ENCODE assay signal across 22 cellular contexts in genomic region chr1:162772571-162773154, GRCh38. TPM values are rescaled to one million over a fixed set of nuclear protein-coding genes. Genes with fewer than 3 reads are reported as not detected.
DNase-seq lines count a peak whose midpoint lies in the region; ATAC-seq and TF ChIP-seq lines count a peak whose summit lies in the region.
"Had no signal": no experiment of that assay in that cellular context is flagged by ENCODE, and none has a peak within 500 bp of the region (broad histone marks: within the 10 kb centered on the region; RNA-seq: fewer than 3 reads in every experiment).

No MANE protein-coding gene starts in this region.

- no peak overlapping the region for H2BK5ac ChIP-seq in mesenchymal stem cell (ENCODE audit: low read depth, low read length, poor library complexity, severe bottlenecking)

- H3K27me3 Mint-ChIP-seq in activated T-helper 2 cell treated with anti-CD3 and anti-CD28 coated beads, Interferon-gamma antibody, Interleukin-2, Interleukin-4, amounts not matched to agents 10 μg/mL and 5 μg/mL and 100 μg/mL, durations not matched to agents 14 hours and 24 hours and 36 hours (ENCODE audit: low read depth): peaks cover 31% of the 10 kb centered on the region
- peaks cover 4% of the 10 kb centered on the region in 2 donors for H3K27me3 Mint-ChIP-seq in CD4-positive, alpha-beta memory T cell

- no peak overlapping the region for H3K27ac Mint-ChIP-seq in activated T-helper 2 cell treated with anti-CD3 and anti-CD28 coated beads, Interferon-gamma antibody, Interleukin-2, Interleukin-4, amounts not matched to agents 10 μg/mL and 5 μg/mL and 100 μg/mL, durations not matched to agents 14 hours and 24 hours and 36 hours
- H3K27ac Mint-ChIP-seq in CD4-positive, alpha-beta memory T cell: no peak overlapping the region
- H3K27ac Mint-ChIP-seq: activated naive CD4-positive, alpha-beta T cell treated with anti-CD3 and anti-CD28 coated beads, Interleukin-2, amount 50 U/mL, for 24 hours; activated T-cell treated with anti-CD3 and anti-CD28 coated beads, Interleukin-2, amount 50 U/mL, for 72 hours; brain; stimulated activated naive CD8-positive, alpha-beta T cell treated with anti-CD3 and anti-CD28 coated beads, Interleukin-15, amount 100 ng/mL, for 72 hours had no signal

- H3K4me3 Mint-ChIP-seq in activated T-helper 2 cell treated with anti-CD3 and anti-CD28 coated beads, Interferon-gamma antibody, Interleukin-2, Interleukin-4, amounts not matched to agents 10 μg/mL and 5 μg/mL and 100 μg/mL, durations not matched to agents 14 hours and 24 hours and 36 hours (ENCODE audit: low read depth): no peak overlapping the region
- H3K4me3 Mint-ChIP-seq in CD4-positive, alpha-beta memory T cell: no peak overlapping the region
- H3K4me3 Mint-ChIP-seq: activated naive CD4-positive, alpha-beta T cell treated with anti-CD3 and anti-CD28 coated beads, Interleukin-2, amount 50 U/mL, for 24 hours; activated T-cell treated with anti-CD3 and anti-CD28 coated beads, Interleukin-2, amount 50 U/mL, for 72 hours; brain; stimulated activated naive CD8-positive, alpha-beta T cell treated with anti-CD3 and anti-CD28 coated beads, Interleukin-15, amount 100 ng/mL, for 72 hours had no signal

- no peak overlapping the region for H3K27ac ChIP-seq in mesenchymal stem cell (ENCODE audit: low read length, poor library complexity, severe bottlenecking)
- no peak overlapping the region for H3K27ac ChIP-seq in CD4-positive, alpha-beta memory T cell (ENCODE audit: low read depth, low read length)
- H3K27ac ChIP-seq: A549, HL-60, lower lobe of right lung, upper lobe of left lung had no signal

- H2AK5ac ChIP-seq in mesenchymal stem cell (ENCODE audit: low read length, severe bottlenecking): no peak overlapping the region

- no peaks in the 10 kb centered on the region for H3K79me1 ChIP-seq in mesenchymal stem cell (replicated peaks; ENCODE audit: low read length, poor library complexity, severe bottlenecking)

- POLR2A ChIA-PET in CD4-positive, alpha-beta memory T cell (lab: Charles Lee; ENCODE audit: partially characterized antibody): no interaction called here

- H2BK15ac ChIP-seq in mesenchymal stem cell (ENCODE audit: low read depth, poor library complexity, severe bottlenecking): no peak overlapping the region

- DNase-seq in AG09309 (ENCODE audit: low read depth) (peak; percentile 17), RKO (ENCODE audit: low spot score) (peak; percentile 7), fibroblast of pulmonary artery (ENCODE audit: low read depth) (peak; percentile 43), mesenchymal stem cell (no peak), NCI-H2171 (lab: John Stamatoyannopoulos, UW) (no peak)
- DNase-seq in activated T-helper 2 cell treated with anti-CD3 and anti-CD28 coated beads, Interferon-gamma antibody, Interleukin-2, Interleukin-4, amounts not matched to agents 10 μg/mL and 5 μg/mL and 100 μg/mL, durations not matched to agents 14 hours and 24 hours and 36 hours (ENCODE audit: low spot score): no peak
- no peak for DNase-seq in CD4-positive, alpha-beta memory T cell
- DNase-seq: activated CD4-positive, CD25-positive, alpha-beta regulatory T cell treated with anti-CD3 and anti-CD28 coated beads, Interleukin-2, amount 50 U/mL, for 72 hours; activated T-cell treated with anti-CD3 and anti-CD28 coated beads, Interleukin-2, amount 50 U/mL, for 72 hours; dermis blood vessel endothelial cell; heart right ventricle; lower lobe of right lung; NCI-H1694 treated with DMSO at 0.1 percent for 48 hours; NCI-H2227 treated with DMSO at 0.1 percent for 48 hours; stimulated activated naive CD8-positive, alpha-beta T cell treated with anti-CD3 and anti-CD28 coated beads, Interleukin-15, amount 100 ng/mL, for 72 hours; upper lobe of left lung had no signal

- no peak overlapping the region for H3K4ac ChIP-seq in mesenchymal stem cell (ENCODE audit: low read depth in 1 of 2, low read length in 2 of 2)

- TF ChIP-seq CTCF in AG09309 (IDR thresholded peaks at IDR 0.05; ENCODE audit: control insufficient read depth, insufficient read depth, low read depth, low read length, missing control alignments) (peak; percentile 14), fibroblast of pulmonary artery (IDR thresholded peaks at IDR 0.05; ENCODE audit: low read length, missing control alignments) (peak; percentile 5)

- ATAC-seq in GM21381 (IDR thresholded peaks at IDR 0.05; ENCODE audit: unreplicated experiment): no peak
- ATAC-seq: A549; activated T-cell treated with anti-CD3 and anti-CD28 coated beads, Interleukin-2, amount 50 U/mL, for 72 hours; lower lobe of right lung; SK-N-SH treated with all-trans-retinoic acid at 6 μM for 48 hours; stimulated activated naive CD8-positive, alpha-beta T cell treated with anti-CD3 and anti-CD28 coated beads, Interleukin-15, amount 100 ng/mL, for 72 hours had no signal

- no peak overlapping the region for H4K91ac ChIP-seq in mesenchymal stem cell (ENCODE audit: low read length)

- no peak overlapping the region for H3K23ac ChIP-seq in mesenchymal stem cell (ENCODE audit: low read length in 2 of 2)

- CTCF ChIA-PET in CD4-positive, alpha-beta memory T cell (lab: Charles Lee; ENCODE audit: partially characterized antibody): interaction anchor here (0.8 kb wide), 1 partner anchor 716 kb away, joined by 3 read pairs; no protein-coding TSS in a partner anchor

- no peak overlapping the region for H2AFZ ChIP-seq in mesenchymal stem cell (ENCODE audit: low read depth, low read length)

- H3K4me3 ChIP-seq in AG09309 (ENCODE audit: control insufficient read depth, low read depth, low read length) (no peak overlapping the region), fibroblast of pulmonary artery (replicated peaks; ENCODE audit: low read depth, low read length) (no peak overlapping the region), mesenchymal stem cell (ENCODE audit: insufficient read depth in 1 of 2, low read depth in 1 of 2, low read length in 2 of 2) (no peak overlapping the region)
- no peak overlapping the region for H3K4me3 ChIP-seq in CD4-positive, alpha-beta memory T cell (ENCODE audit: low read length in 2 of 2)
- H3K4me3 ChIP-seq: A549, heart right ventricle, lower lobe of right lung, upper lobe of left lung had no signal

- no peak overlapping the region for H2BK120ac ChIP-seq in mesenchymal stem cell (ENCODE audit: low read depth, low read length)

- H3K4me1 Mint-ChIP-seq in activated T-helper 2 cell treated with anti-CD3 and anti-CD28 coated beads, Interferon-gamma antibody, Interleukin-2, Interleukin-4, amounts not matched to agents 10 μg/mL and 5 μg/mL and 100 μg/mL, durations not matched to agents 14 hours and 24 hours and 36 hours (ENCODE audit: low read depth): no peaks in the 10 kb centered on the region
- no peaks in the 10 kb centered on the region for H3K4me1 Mint-ChIP-seq in CD4-positive, alpha-beta memory T cell
- H3K4me1 Mint-ChIP-seq: activated naive CD4-positive, alpha-beta T cell treated with anti-CD3 and anti-CD28 coated beads, Interleukin-2, amount 50 U/mL, for 24 hours; brain; stimulated activated naive CD8-positive, alpha-beta T cell treated with anti-CD3 and anti-CD28 coated beads, Interleukin-15, amount 100 ng/mL, for 72 hours had no signal

- no peaks in the 10 kb centered on the region for H3K9me3 Mint-ChIP-seq in activated T-helper 2 cell treated with anti-CD3 and anti-CD28 coated beads, Interferon-gamma antibody, Interleukin-2, Interleukin-4, amounts not matched to agents 10 μg/mL and 5 μg/mL and 100 μg/mL, durations not matched to agents 14 hours and 24 hours and 36 hours
- H3K9me3 Mint-ChIP-seq in CD4-positive, alpha-beta memory T cell: no peaks in the 10 kb centered on the region
- H3K9me3 Mint-ChIP-seq: activated naive CD4-positive, alpha-beta T cell treated with anti-CD3 and anti-CD28 coated beads, Interleukin-2, amount 50 U/mL, for 24 hours; activated T-cell treated with anti-CD3 and anti-CD28 coated beads, Interleukin-2, amount 50 U/mL, for 72 hours; brain; stimulated activated naive CD8-positive, alpha-beta T cell treated with anti-CD3 and anti-CD28 coated beads, Interleukin-15, amount 100 ng/mL, for 72 hours had no signal

- no peaks in the 10 kb centered on the region for H3K36me3 Mint-ChIP-seq in activated T-helper 2 cell treated with anti-CD3 and anti-CD28 coated beads, Interferon-gamma antibody, Interleukin-2, Interleukin-4, amounts not matched to agents 10 μg/mL and 5 μg/mL and 100 μg/mL, durations not matched to agents 14 hours and 24 hours and 36 hours (ENCODE audit: low read depth)
- no peaks in the 10 kb centered on the region for H3K36me3 Mint-ChIP-seq in CD4-positive, alpha-beta memory T cell
- H3K36me3 Mint-ChIP-seq: activated naive CD4-positive, alpha-beta T cell treated with anti-CD3 and anti-CD28 coated beads, Interleukin-2, amount 50 U/mL, for 24 hours had no signal

- intact Hi-C loops in activated T-helper 2 cell treated with anti-CD3 and anti-CD28 coated beads, Interferon-gamma antibody, Interleukin-2, Interleukin-4, amounts not matched to agents 10 μg/mL and 5 μg/mL and 100 μg/mL, durations not matched to agents 14 hours and 24 hours and 36 hours (cut with micrococcal nuclease): no loop called here
- intact Hi-C loops in CD4-positive, alpha-beta memory T cell (cut with micrococcal nuclease): no loop called here

- H4K8ac ChIP-seq in mesenchymal stem cell (ENCODE audit: low read length): no peak overlapping the region

- no peak overlapping the region for H2BK12ac ChIP-seq in mesenchymal stem cell (ENCODE audit: low read length in 2 of 2)

- peak overlapping the region; percentile 68 for H3K9ac ChIP-seq in mesenchymal stem cell (ENCODE audit: low read length)

- WGBS in mesenchymal stem cell: 100% methylated on average over 1 of the region's 4 CpGs

- no peak overlapping the region for H3K18ac ChIP-seq in mesenchymal stem cell (ENCODE audit: low read depth in 1 of 2, low read length in 2 of 2)

- H3K4me1 ChIP-seq in mesenchymal stem cell (ENCODE audit: control insufficient read depth, insufficient read depth, low read depth, low read length): no peaks in the 10 kb centered on the region
- H3K4me1 ChIP-seq in CD4-positive, alpha-beta memory T cell (ENCODE audit: insufficient read depth, low read length): no peaks in the 10 kb centered on the region
- H3K4me1 ChIP-seq: A549, heart right ventricle, lower lobe of right lung, upper lobe of left lung had no signal

- no peak overlapping the region for H3K4me2 ChIP-seq in mesenchymal stem cell (ENCODE audit: low read length, poor library complexity, severe bottlenecking)
- H3K4me2 ChIP-seq: A549 had no signal

- H3K9me3 ChIP-seq in mesenchymal stem cell (ENCODE audit: control insufficient read depth, low read length): no peaks in the 10 kb centered on the region
- H3K9me3 ChIP-seq in CD4-positive, alpha-beta memory T cell (ENCODE audit: control insufficient read depth in 1 of 2, low read length in 2 of 2): no peaks in the 10 kb centered on the region
- H3K9me3 ChIP-seq: A549, heart right ventricle, lower lobe of right lung, upper lobe of left lung had no signal

- H3K27me3 ChIP-seq in mesenchymal stem cell (ENCODE audit: control insufficient read depth in 1 of 2, insufficient read depth in 1 of 2, low read length in 2 of 2): no peaks in the 10 kb centered on the region
- H3K27me3 ChIP-seq in CD4-positive, alpha-beta memory T cell (ENCODE audit: insufficient read depth, low read length): no peaks in the 10 kb centered on the region
- H3K27me3 ChIP-seq: heart right ventricle, upper lobe of left lung had no signal

- peaks cover 17 to 95% of the 10 kb centered on the region in 2 experiments for H3K36me3 ChIP-seq in mesenchymal stem cell (ENCODE audit: control insufficient read depth in 1 of 2, insufficient read depth in 2 of 2, low read depth in 1 of 2, low read length in 2 of 2)
- H3K36me3 ChIP-seq in CD4-positive, alpha-beta memory T cell (ENCODE audit: insufficient read depth, low read length): no peaks in the 10 kb centered on the region

- no peak overlapping the region for H3K14ac ChIP-seq in mesenchymal stem cell (ENCODE audit: low read length in 2 of 2)

RNA-seq across cellular contexts. Expression of gene HSD17B7, which starts 17.8 kb away (rescaled TPM):
- polyA plus RNA-seq in mesenchymal stem cell (2013, experiment 1 of 2): 25.9 TPM
- polyA plus RNA-seq in mesenchymal stem cell (2013, experiment 2 of 2): 26.9 TPM
- total RNA-seq in activated T-helper 2 cell treated with anti-CD3 and anti-CD28 coated beads, Interferon-gamma antibody, Interleukin-2, Interleukin-4, amounts not matched to agents 10 μg/mL and 5 μg/mL and 100 μg/mL, durations not matched to agents 14 hours and 24 hours and 36 hours: 35.2 and 38.6 TPM in 2 replicates
- total RNA-seq in CD4-positive, alpha-beta memory T cell: 10 to 100 TPM; 38.7 to 43.0 TPM
- 10 to 100 TPM; 17.3 to 20.0 TPM for polyA plus RNA-seq in CD4-positive, alpha-beta memory T cell

Comparison
In these comparisons a context has a peak if more than half of its experiments do, and no peak if none do; other contexts are left out.
1. DNase-seq: peak in AG09309 (single experiment), RKO (single experiment) and fibroblast of pulmonary artery (single experiment); none in mesenchymal stem cell (single experiment), NCI-H2171 (single experiment), activated T-helper 2 cell treated with anti-CD3 and anti-CD28 coated beads, Interferon-gamma antibody, Interleukin-2, Interleukin-4, amounts not matched to agents 10 μg/mL and 5 μg/mL and 100 μg/mL, durations not matched to agents 14 hours and 24 hours and 36 hours (single experiment) and CD4-positive, alpha-beta memory T cell (0 of 5).